ENCODE assay signal across 24 cellular contexts in genomic region chr3:59510576-59510975, GRCh38.
"Had no signal": no experiment of that assay in that cellular context is flagged by ENCODE, and none has a peak within 500 bp of the region (broad histone marks: within the 10 kb centered on the region; RNA-seq: fewer than 3 reads in every experiment).

No MANE protein-coding gene starts in this region.

- H3K9me3 Mint-ChIP-seq: dendritic cell treated with granulocyte-macrophage colony-stimulating factor and Interleukin-4, amounts not matched to agents 40 ng/mL and 50 ng/mL, for 4 days; nephron progenitor cell had no signal

- H3K4me1 ChIP-seq: esophagus muscularis mucosa, thyroid gland had no signal

- H3K36me3 ChIP-seq: cardiac muscle cell, esophagus muscularis mucosa, thyroid gland had no signal

- ATAC-seq: left lobe of liver had no signal

- H3K4me3 ChIP-seq: cardiac muscle cell, esophagus muscularis mucosa, lung, thyroid gland had no signal

- H3K27ac Mint-ChIP-seq: activated naive CD4-positive, alpha-beta T cell treated with anti-CD3 and anti-CD28 coated beads, Interleukin-2, amount 50 U/mL, for 24 hours; dendritic cell treated with granulocyte-macrophage colony-stimulating factor and Interleukin-4, amounts not matched to agents 40 ng/mL and 50 ng/mL, for 4 days; nephron progenitor cell had no signal

- DNase-seq: activated CD4-positive, CD25-positive, alpha-beta regulatory T cell treated with anti-CD3 and anti-CD28 coated beads, Interleukin-2, amount 50 U/mL, for 72 hours; activated CD8-positive, alpha-beta memory T cell treated with anti-CD3 and anti-CD28 coated beads for 24 hours; activated CD8-positive, alpha-beta memory T cell treated with anti-CD3 and anti-CD28 coated beads, Interleukin-2, amount 50 U/mL, for 48 hours; activated effector memory CD4-positive, alpha-beta T cell treated with Interleukin-2 at 50 U/mL for 16 hours; activated T-cell treated with anti-CD3 and anti-CD28 coated beads, Interleukin-2, amount 50 U/mL, for 48 hours; effector CD8-positive, alpha-beta T cell; foreskin melanocyte; hypothalamus; nephron progenitor cell; nucleus accumbens; posterior cingulate gyrus; retina; stimulated activated CD4-positive, alpha-beta T cell treated with anti-CD3 and anti-CD28 coated beads, Interleukin-1b, Interleukin-23, amount 100 ng/mL, for 48 hours; stimulated activated CD8-positive, alpha-beta memory T cell treated with anti-CD3 and anti-CD28 coated beads, Interleukin-4, amount 100 ng/mL, for 48 hours; stimulated activated naive CD4-positive, alpha-beta T cell; T-helper 2 cell; thyroid gland had no signal

- H3K36me3 Mint-ChIP-seq: activated naive CD4-positive, alpha-beta T cell treated with anti-CD3 and anti-CD28 coated beads, Interleukin-2, amount 50 U/mL, for 24 hours had no signal

- H3K27me3 ChIP-seq: cardiac muscle cell, esophagus muscularis mucosa, thyroid gland had no signal

- H3K9me3 ChIP-seq: esophagus muscularis mucosa, thyroid gland had no signal

- H3K27ac ChIP-seq: cardiac muscle cell, esophagus muscularis mucosa, thyroid gland, VCaP had no signal

- H3K4me3 Mint-ChIP-seq: activated naive CD4-positive, alpha-beta T cell treated with anti-CD3 and anti-CD28 coated beads, Interleukin-2, amount 50 U/mL, for 24 hours; dendritic cell treated with granulocyte-macrophage colony-stimulating factor and Interleukin-4, amounts not matched to agents 40 ng/mL and 50 ng/mL, for 4 days; nephron progenitor cell had no signal
